20 cellular contexts compared by ENCODE assay signal in the genomic region with DNA sequence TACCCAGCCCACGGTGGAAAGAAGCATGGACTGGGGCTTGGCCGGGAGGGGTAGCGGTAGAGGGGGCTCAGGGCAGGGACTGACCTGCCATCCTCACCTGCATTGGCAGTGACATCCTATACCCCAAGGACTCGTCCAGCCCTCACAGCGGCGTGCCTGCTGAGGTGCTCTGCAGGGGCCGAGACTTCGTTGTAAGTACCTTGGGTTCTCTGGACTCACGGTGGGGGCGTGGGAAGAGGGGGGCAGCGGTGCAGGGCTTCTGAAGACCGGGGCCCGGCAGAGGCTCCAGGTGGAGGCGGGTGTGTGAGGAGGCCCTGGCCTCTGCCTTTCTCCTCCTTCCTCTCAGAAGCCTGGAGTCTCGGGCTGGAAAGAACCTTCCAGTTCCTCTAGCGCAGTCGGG.
"Had no signal": no experiment of that assay in that cellular context is flagged by ENCODE, and none has a peak within 500 bp of the region (broad histone marks: within the 10 kb centered on the region; RNA-seq: fewer than 3 reads in every experiment).

No MANE protein-coding gene starts in this region.

- H3K4me3 ChIP-seq: adrenal gland, breast epithelium, coronary artery, gastrocnemius medialis, heart left ventricle, left lung, psoas muscle, suprapubic skin, upper lobe of left lung had no signal

- H3K27me3 ChIP-seq: adrenal gland, breast epithelium, gastrocnemius medialis, heart left ventricle, left lung, suprapubic skin, upper lobe of left lung had no signal

- H3K27ac Mint-ChIP-seq: nephron progenitor cell had no signal

- H3K27ac ChIP-seq: adrenal gland, breast epithelium, coronary artery, heart left ventricle, left lung, psoas muscle, suprapubic skin, upper lobe of left lung had no signal

- ATAC-seq: activated T-cell treated with anti-CD3 and anti-CD28 coated beads, Interleukin-2, amount 50 U/mL, for 4 hours; esophagus mucosa; gastrocnemius medialis; heart left ventricle; left lung; right cardiac atrium; stimulated activated naive CD8-positive, alpha-beta T cell treated with anti-CD3 and anti-CD28 coated beads, Interleukin-15, amount 100 ng/mL, for 72 hours had no signal

- H3K4me3 Mint-ChIP-seq: activated T-cell treated with anti-CD3 and anti-CD28 coated beads, Interleukin-2, amount 50 U/mL, for 4 hours; nephron progenitor cell; stimulated activated naive CD8-positive, alpha-beta T cell treated with anti-CD3 and anti-CD28 coated beads, Interleukin-15, amount 100 ng/mL, for 72 hours had no signal

- H3K9me3 ChIP-seq: adrenal gland, breast epithelium, gastrocnemius medialis, heart left ventricle, left lung, psoas muscle, suprapubic skin, upper lobe of left lung had no signal

- H3K9me3 Mint-ChIP-seq: activated T-cell treated with anti-CD3 and anti-CD28 coated beads, Interleukin-2, amount 50 U/mL, for 4 hours; nephron progenitor cell; stimulated activated naive CD8-positive, alpha-beta T cell treated with anti-CD3 and anti-CD28 coated beads, Interleukin-15, amount 100 ng/mL, for 72 hours had no signal

- H3K36me3 ChIP-seq: breast epithelium had no signal

- H3K27me3 Mint-ChIP-seq: stimulated activated naive CD8-positive, alpha-beta T cell treated with anti-CD3 and anti-CD28 coated beads, Interleukin-15, amount 100 ng/mL, for 72 hours had no signal

- H3K4me1 ChIP-seq: breast epithelium, suprapubic skin had no signal

- DNase-seq: activated CD4-positive, alpha-beta T cell treated with anti-CD3 and anti-CD28 coated beads, Interleukin-2, amount 50 U/mL, for 1 hour; activated naive CD4-positive, alpha-beta T cell treated with anti-CD3 and anti-CD28 coated beads, Interleukin-2, amount 50 U/mL, for 16 hours; activated T-cell treated with anti-CD3 and anti-CD28 coated beads, Interleukin-2, amount 50 U/mL, for 4 hours; gastrocnemius medialis; heart left ventricle; mammary epithelial cell; nephron progenitor cell; occipital lobe; psoas muscle; stimulated activated CD4-positive, alpha-beta T cell treated with anti-CD3 and anti-CD28 coated beads, Interleukin-2, amount 100 ng/mL, for 24 hours; T1000 had no signal

- H3K4me1 Mint-ChIP-seq: nephron progenitor cell had no signal
